ENCODE assay signal across 1 cellular context in the genomic region with DNA sequence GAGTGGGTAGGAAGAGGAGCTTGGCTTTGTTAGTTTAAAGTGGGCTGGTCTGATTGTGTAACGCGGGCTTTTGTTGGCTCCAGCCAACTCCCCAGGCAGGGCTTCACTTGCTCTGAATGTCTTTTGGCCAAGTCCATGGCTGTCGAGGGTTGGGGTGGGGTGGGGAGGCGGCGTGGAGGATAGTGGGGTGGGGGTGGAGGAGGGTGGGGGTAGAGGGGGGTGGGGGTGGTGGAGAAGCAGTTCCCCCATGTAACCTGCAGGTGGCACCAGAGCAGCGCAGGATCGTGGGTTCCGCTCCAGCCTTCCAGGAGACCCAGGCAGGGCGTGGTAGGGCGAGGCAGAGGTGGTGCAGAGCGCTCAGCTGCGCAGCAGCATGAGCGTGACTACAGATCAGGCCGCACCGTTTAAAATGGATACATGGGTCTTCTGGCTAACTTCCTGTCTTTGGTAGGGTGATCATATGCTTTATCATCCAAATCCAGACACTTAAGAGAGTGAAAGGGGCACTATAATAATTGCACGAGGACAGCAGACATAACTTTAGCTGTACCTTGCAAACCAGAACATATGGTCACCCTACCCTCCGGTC.
TF ChIP-seq lines count a peak whose summit lies in the region.

No MANE protein-coding gene starts in this region.

TF ChIP-seq in K562, 482 proteins besides CTCF, POLR2A, EP300 and RAD21 (continued from another document):
- TF ChIP-seq, protein P1, sequence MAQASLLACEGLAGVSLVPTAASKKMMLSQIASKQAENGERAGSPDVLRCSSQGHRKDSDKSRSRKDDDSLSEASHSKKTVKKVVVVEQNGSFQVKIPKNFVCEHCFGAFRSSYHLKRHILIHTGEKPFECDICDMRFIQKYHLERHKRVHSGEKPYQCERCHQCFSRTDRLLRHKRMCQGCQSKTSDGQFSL (CRISPR knock-in tag; IDR thresholded peaks at IDR 0.05): peak; percentile 72
- TF ChIP-seq, protein P1 (tag; IDR thresholded peaks at IDR 0.05): peak in 1 of 2 experiments; percentile 63; a peak in 1 of 4 replicates
- TF ChIP-seq SMARCE1 (IDR thresholded peaks at IDR 0.05): no peak
- TF ChIP-seq CBX5 (IDR thresholded peaks at IDR 0.05; ENCODE audit: borderline replicate concordance, low read depth): no peak
- 0 out of 2 replicates have a peak, but pooled peaks have one; percentile 42 for TF ChIP-seq KLF1 (tag; IDR thresholded peaks at IDR 0.05)
- TF ChIP-seq RFX7 (CRISPR knock-in tag; IDR thresholded peaks at IDR 0.05): no peak
- TF ChIP-seq STAT5B (CRISPR knock-in tag; IDR thresholded peaks at IDR 0.05): no peak
- TF ChIP-seq, protein P2, sequence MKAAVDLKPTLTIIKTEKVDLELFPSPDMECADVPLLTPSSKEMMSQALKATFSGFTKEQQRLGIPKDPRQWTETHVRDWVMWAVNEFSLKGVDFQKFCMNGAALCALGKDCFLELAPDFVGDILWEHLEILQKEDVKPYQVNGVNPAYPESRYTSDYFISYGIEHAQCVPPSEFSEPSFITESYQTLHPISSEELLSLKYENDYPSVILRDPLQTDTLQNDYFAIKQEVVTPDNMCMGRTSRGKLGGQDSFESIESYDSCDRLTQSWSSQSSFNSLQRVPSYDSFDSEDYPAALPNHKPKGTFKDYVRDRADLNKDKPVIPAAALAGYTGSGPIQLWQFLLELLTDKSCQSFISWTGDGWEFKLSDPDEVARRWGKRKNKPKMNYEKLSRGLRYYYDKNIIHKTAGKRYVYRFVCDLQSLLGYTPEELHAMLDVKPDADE (conservative IDR thresholded peaks at IDR 0.05; ENCODE audit: control insufficient read depth, low read depth, low read length): 0 out of 2 replicates have a peak, but pooled peaks have one; percentile 30
- TF ChIP-seq RB1 (IDR thresholded peaks at IDR 0.05; ENCODE audit: low read depth): 0 out of 2 replicates have a peak, but pooled peaks have one; percentile 33
- TF ChIP-seq BHLHE40 (IDR thresholded peaks at IDR 0.05; ENCODE audit: low read length): peak; percentile 79
- TF ChIP-seq, protein P3, sequence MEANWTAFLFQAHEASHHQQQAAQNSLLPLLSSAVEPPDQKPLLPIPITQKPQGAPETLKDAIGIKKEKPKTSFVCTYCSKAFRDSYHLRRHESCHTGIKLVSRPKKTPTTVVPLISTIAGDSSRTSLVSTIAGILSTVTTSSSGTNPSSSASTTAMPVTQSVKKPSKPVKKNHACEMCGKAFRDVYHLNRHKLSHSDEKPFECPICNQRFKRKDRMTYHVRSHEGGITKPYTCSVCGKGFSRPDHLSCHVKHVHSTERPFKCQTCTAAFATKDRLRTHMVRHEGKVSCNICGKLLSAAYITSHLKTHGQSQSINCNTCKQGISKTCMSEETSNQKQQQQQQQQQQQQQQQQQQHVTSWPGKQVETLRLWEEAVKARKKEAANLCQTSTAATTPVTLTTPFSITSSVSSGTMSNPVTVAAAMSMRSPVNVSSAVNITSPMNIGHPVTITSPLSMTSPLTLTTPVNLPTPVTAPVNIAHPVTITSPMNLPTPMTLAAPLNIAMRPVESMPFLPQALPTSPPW (CRISPR knock-in tag; IDR thresholded peaks at IDR 0.05): peak; percentile 92
- TF ChIP-seq ZNF780A (CRISPR knock-in tag; IDR thresholded peaks at IDR 0.05): no peak
- peak; percentile 51 for TF ChIP-seq CXXC5 (CRISPR knock-in tag; IDR thresholded peaks at IDR 0.05)
- TF ChIP-seq, protein P4, sequence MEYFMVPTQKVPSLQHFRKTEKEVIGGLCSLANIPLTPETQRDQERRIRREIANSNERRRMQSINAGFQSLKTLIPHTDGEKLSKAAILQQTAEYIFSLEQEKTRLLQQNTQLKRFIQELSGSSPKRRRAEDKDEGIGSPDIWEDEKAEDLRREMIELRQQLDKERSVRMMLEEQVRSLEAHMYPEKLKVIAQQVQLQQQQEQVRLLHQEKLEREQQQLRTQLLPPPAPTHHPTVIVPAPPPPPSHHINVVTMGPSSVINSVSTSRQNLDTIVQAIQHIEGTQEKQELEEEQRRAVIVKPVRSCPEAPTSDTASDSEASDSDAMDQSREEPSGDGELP (CRISPR knock-in tag; IDR thresholded peaks at IDR 0.05; ENCODE audit: borderline replicate concordance): peak; percentile 50; the same call in 1 of the 2 replicates
- TF ChIP-seq MYC (IDR thresholded peaks at IDR 0.05; ENCODE audit: low read depth, low read length): peak; percentile 38; the same call in 1 of the 2 replicates
- no peak for TF ChIP-seq MYC (CRISPR knock-in tag; IDR thresholded peaks at IDR 0.05; ENCODE audit: borderline replicate concordance, low read depth)
- no peak for TF ChIP-seq BCOR (IDR thresholded peaks at IDR 0.05)
- TF ChIP-seq SIRT6 (IDR thresholded peaks at IDR 0.05; ENCODE audit: low read depth, low read length): no peak
- TF ChIP-seq ZNF165 (CRISPR knock-in tag; IDR thresholded peaks at IDR 0.05; ENCODE audit: borderline replicate concordance): peak; percentile 92
- TF ChIP-seq ZBTB7A (IDR thresholded peaks at IDR 0.05; ENCODE audit: borderline replicate concordance, control insufficient read depth, low read depth, low read length): peak; percentile 62; the same call in 1 of the 2 replicates
- peak; percentile 74 to 77 for TF ChIP-seq NRF1 (conservative IDR thresholded peaks at IDR 0.05 in 1 of 2, IDR thresholded peaks at IDR 0.05 in 1 of 2)
- TF ChIP-seq, protein P5, sequence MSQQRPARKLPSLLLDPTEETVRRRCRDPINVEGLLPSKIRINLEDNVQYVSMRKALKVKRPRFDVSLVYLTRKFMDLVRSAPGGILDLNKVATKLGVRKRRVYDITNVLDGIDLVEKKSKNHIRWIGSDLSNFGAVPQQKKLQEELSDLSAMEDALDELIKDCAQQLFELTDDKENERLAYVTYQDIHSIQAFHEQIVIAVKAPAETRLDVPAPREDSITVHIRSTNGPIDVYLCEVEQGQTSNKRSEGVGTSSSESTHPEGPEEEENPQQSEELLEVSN (IDR thresholded peaks at IDR 0.05; ENCODE audit: borderline replicate concordance in 1 of 2, extremely low read depth in 1 of 2, insufficient read depth in 1 of 2, insufficient read length in 1 of 2, low read depth in 1 of 2, low read length in 1 of 2, poor library complexity in 1 of 2, severe bottlenecking in 1 of 2): peak in 1 of 2 experiments; percentile 14
- 0 out of 4 replicates have a peak, but pooled peaks of 1 of the 2 experiments have one; percentile 36 for TF ChIP-seq RCOR1 (IDR thresholded peaks at IDR 0.05; ENCODE audit: borderline replicate concordance in 1 of 2, low read depth in 2 of 2, low read length in 2 of 2)
- no peak for TF ChIP-seq MBD2 (IDR thresholded peaks at IDR 0.05; ENCODE audit: borderline replicate concordance, low read depth)
- no peak for TF ChIP-seq KDM4B (IDR thresholded peaks at IDR 0.05; ENCODE audit: borderline replicate concordance in 2 of 2, low read depth in 1 of 2)
- no peak for TF ChIP-seq ATF4 (CRISPR knock-in tag; IDR thresholded peaks at IDR 0.05)
